Comparison of ENCODE assay signal across 8 cellular contexts in the genomic region with DNA sequence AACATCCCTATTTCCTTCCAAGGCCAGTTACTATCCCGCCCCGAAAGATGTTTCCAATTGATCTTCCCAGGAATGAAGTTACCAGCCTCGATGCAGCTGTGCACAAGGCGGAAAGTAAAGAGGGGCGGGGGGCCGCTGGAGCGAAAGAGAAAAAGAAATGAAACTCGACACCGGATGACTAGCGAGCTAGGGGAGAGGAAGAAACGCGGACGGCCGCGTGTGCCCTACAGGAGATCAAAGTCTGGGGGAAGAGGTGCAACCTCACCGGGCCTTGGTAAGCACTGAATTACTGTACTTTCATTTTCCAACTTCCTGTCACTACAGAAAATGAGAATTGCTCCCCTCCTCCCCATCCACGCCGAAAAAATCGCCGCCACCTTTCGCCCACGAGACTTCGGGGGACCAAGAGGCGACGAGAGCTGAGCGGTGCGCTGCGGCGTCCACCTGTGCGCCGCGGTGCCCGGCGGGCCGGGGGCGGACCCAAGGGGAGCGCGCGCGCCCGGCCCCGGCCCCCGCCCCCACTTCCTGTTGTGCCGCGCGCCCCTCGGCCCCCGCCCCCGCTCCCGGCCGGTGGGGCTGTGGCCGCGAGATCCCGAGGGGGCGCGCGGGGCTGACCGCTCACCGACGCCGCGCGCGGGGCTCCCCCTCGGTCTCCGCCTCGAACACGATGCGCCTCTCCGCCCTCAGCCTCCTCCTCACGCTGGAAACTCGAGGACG. TPM values are rescaled to one million over a fixed set of nuclear protein-coding genes. Genes with fewer than 3 reads are reported as not detected.
DNase-seq lines count a peak whose midpoint lies in the region; ATAC-seq and TF ChIP-seq lines count a peak whose summit lies in the region.

No MANE protein-coding gene starts in this region.

- ATAC-seq in GM19324 (IDR thresholded peaks at IDR 0.05; ENCODE audit: low FRiP score, unreplicated experiment) (peak; percentile 69), HG03457 (IDR thresholded peaks at IDR 0.05; ENCODE audit: unreplicated experiment) (peak; percentile 53), left colon (peak; percentile 70)
- ATAC-seq in activated CD4-positive, alpha-beta T cell treated with anti-CD3 and anti-CD28 coated beads for 36 hours, result peak; percentile 77

- CTCF ChIA-PET in BJ (lab: Yijun Ruan, JAX), result interaction anchor here (0.9 to 2.5 kb wide), 12 partner anchors 11 to 193 kb away, joined by 3 to 61 read pairs (median 6); no protein-coding TSS in a partner anchor
- CTCF ChIA-PET in activated CD4-positive, alpha-beta T cell treated with anti-CD3 and anti-CD28 coated beads for 36 hours (lab: Charles Lee), result interaction anchor here (0.6 to 6.8 kb wide), 10 partner anchors 10 to 444 kb away, joined by 3 to 219 read pairs (median 5); no protein-coding TSS in a partner anchor

- peak overlapping the region; percentile 95 for H3K4me3 Mint-ChIP-seq in activated CD4-positive, alpha-beta T cell treated with anti-CD3 and anti-CD28 coated beads for 36 hours

- H3K9me3 Mint-ChIP-seq in activated CD4-positive, alpha-beta T cell treated with anti-CD3 and anti-CD28 coated beads for 36 hours (ENCODE audit: low read depth), result no peaks in the 10 kb centered on the region

- POLR2A ChIA-PET in BJ (lab: Charles Lee), result interaction anchor here (0.7 kb wide), 1 partner anchor 43 kb away, joined by 5 read pairs; no protein-coding TSS in a partner anchor
- POLR2A ChIA-PET in activated CD4-positive, alpha-beta T cell treated with anti-CD3 and anti-CD28 coated beads for 36 hours (lab: Charles Lee), result interaction anchor here (0.7 to 3.8 kb wide), 6 partner anchors 30 to 218 kb away, joined by 3 to 47 read pairs (median 6); partner anchors contain the start of gene RAB29

- H3K4me1 Mint-ChIP-seq in activated CD4-positive, alpha-beta T cell treated with anti-CD3 and anti-CD28 coated beads for 36 hours, result peaks cover 39% of the 10 kb centered on the region

- intact Hi-C loops in activated CD4-positive, alpha-beta T cell treated with anti-CD3 and anti-CD28 coated beads for 36 hours (cut with DNase I, micrococcal nuclease), result loop anchor here (1.0 to 10.0 kb wide), 9 partner anchors 20 to 1114 kb away; partner anchors contain the start of genes RAB29 (in 2 of the 2), DSTYK (in 1 of the 2), MAPKAPK2 (in 1 of the 2) and MDM4 (in 1 of the 2)
- intact Hi-C loops in left colon (cut with DNase I, micrococcal nuclease), result loop anchor here in 1 of 2 donors (5.0 kb wide), 1 partner anchor 39 kb away; no protein-coding TSS in a partner anchor

- TF ChIP-seq CTCF in BJ (IDR thresholded peaks at IDR 0.05; ENCODE audit: insufficient read depth, low read depth, low read length) (no peak), choroid plexus epithelial cell (conservative IDR thresholded peaks at IDR 0.05; ENCODE audit: low read depth, low read length) (no peak)

- H3K36me3 ChIP-seq in BJ (ENCODE audit: control insufficient read depth, insufficient read depth, low read length), result no peaks in the 10 kb centered on the region

- H3K4me3 ChIP-seq in BJ (ENCODE audit: low read depth, low read length), result peak overlapping the region; percentile 63
- H3K4me3 ChIP-seq in choroid plexus epithelial cell (ENCODE audit: low read depth, low read length), result peak overlapping the region; percentile 77

- H3K27me3 ChIP-seq in BJ (ENCODE audit: control insufficient read depth, insufficient read depth, low read length), result no peaks in the 10 kb centered on the region

- peak overlapping the region; percentile 99 for H3K27ac Mint-ChIP-seq in activated CD4-positive, alpha-beta T cell treated with anti-CD3 and anti-CD28 coated beads for 36 hours

- no peaks in the 10 kb centered on the region for H3K27me3 Mint-ChIP-seq in activated CD4-positive, alpha-beta T cell treated with anti-CD3 and anti-CD28 coated beads for 36 hours

- DNase-seq in BJ (ENCODE audit: low read depth), result no peak
- peak; percentile 86 for DNase-seq in NCI-H510A treated with DMSO at 0.1 percent for 48 hours (lab: John Stamatoyannopoulos, UW)
- DNase-seq in activated CD4-positive, alpha-beta T cell treated with anti-CD3 and anti-CD28 coated beads for 36 hours, result peak; percentile 92
- DNase-seq in choroid plexus epithelial cell (ENCODE audit: low read depth), result peak; percentile 86
- peak; percentile 81 to 84 for DNase-seq in left colon
- DNase-seq in stimulated activated CD4-positive, alpha-beta T cell treated with anti-CD3 and anti-CD28 coated beads, Interleukin-2, amount 100 ng/mL, for 24 hours, result peak; percentile 79 to 83

- peaks cover 14% of the 10 kb centered on the region for H3K36me3 Mint-ChIP-seq in activated CD4-positive, alpha-beta T cell treated with anti-CD3 and anti-CD28 coated beads for 36 hours (ENCODE audit: low read depth)

RNA-seq across cellular contexts. Expression of gene ELK4, which starts 0.6 kb away (rescaled TPM):
- 3.4 and 5.7 TPM in 2 replicates for polyA plus RNA-seq in BJ (2011; rRNA removed)
- 9.4 and 9.7 TPM in 2 replicates for polyA minus RNA-seq in BJ (2011; rRNA and poly(A)+ RNA removed)
- total RNA-seq in activated CD4-positive, alpha-beta T cell treated with anti-CD3 and anti-CD28 coated beads for 36 hours, result 10 to 100 TPM; 54.0 to 57.4 TPM
- total RNA-seq in left colon, result 10 to 100 TPM; 37.4 to 39.5 TPM

RNA-seq across cellular contexts. Expression of gene SLC45A3, which starts 49.1 kb away (rescaled TPM):
- 0.70 and 0.91 TPM in 2 replicates for polyA plus RNA-seq in BJ (2011; rRNA removed)
- polyA minus RNA-seq in BJ (2011; rRNA and poly(A)+ RNA removed), result 0.41 and 0.57 TPM in 2 replicates
- under 1 TPM; 0.32 to 0.53 TPM for total RNA-seq in activated CD4-positive, alpha-beta T cell treated with anti-CD3 and anti-CD28 coated beads for 36 hours
- 10 to 100 TPM; 19.5 to 30.8 TPM for total RNA-seq in left colon

Comparison
In these comparisons a context has a peak if more than half of its experiments do, and no peak if none do; other contexts are left out.
1. RNA of gene SLC45A3, which starts 49.1 kb away (total RNA-seq): 19.5 to 30.8 TPM in left colon; 0.32 to 0.53 TPM in activated CD4-positive, alpha-beta T cell treated with anti-CD3 and anti-CD28 coated beads for 36 hours; every median in the first group is over 10 times any median in the second.
2. Peak in every context shown above with its lines, with median percentiles within 50 percentile points of each other: ATAC-seq.